ENCODE assay signal across 8 cellular contexts in the genomic region with DNA sequence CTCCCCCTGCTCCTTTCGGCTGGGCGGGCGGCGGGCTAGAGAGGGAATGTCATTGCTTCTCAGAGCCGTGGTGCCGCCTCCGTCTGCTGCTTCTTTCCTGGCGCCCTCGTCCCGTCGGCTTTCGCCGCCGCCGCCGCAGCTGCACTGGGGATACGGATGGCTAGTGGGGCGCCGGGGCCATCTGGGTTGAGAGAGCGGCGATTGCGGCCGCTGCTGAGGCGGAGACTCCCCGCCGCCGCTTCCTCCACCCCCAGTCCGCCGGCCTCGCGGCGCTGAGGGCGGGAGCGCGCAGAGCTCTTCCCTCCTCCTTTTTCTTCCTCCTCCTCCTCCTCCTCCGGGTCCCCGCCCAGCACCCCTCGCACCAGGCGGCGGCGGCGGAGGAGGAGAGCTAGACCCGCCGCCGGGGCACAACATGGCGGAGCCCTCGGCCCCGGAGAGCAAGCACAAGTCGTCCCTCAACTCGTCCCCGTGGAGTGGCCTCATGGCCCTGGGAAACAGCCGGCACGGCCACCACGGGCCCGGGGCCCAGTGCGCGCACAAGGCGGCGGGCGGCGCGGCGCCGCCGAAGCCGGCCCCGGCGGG. TPM values are rescaled to one million over a fixed set of nuclear protein-coding genes. Genes with fewer than 3 reads are reported as not detected.
DNase-seq lines count a peak whose midpoint lies in the region; ATAC-seq and TF ChIP-seq lines count a peak whose summit lies in the region.

Gene STT3B (plus strand): TSS at position 339 of the 582 bp plus-strand sequence. CDS start 74 bp downstream, at position 413.

- POLR2A ChIA-PET in AG04449 (lab: Yijun Ruan, JAX) = interaction anchor here (0.5 to 1.9 kb wide), 10 partner anchors 8 to 449 kb away, joined by 3 to 9 read pairs (median 4); partner anchors contain the start of genes OSBPL10 and ZNF860
- POLR2A ChIA-PET in activated CD4-positive, alpha-beta memory T cell treated with anti-CD3 and anti-CD28 coated beads for 36 hours (lab: Charles Lee) = interaction anchor here (0.5 to 3.2 kb wide), 33 partner anchors 8 to 925 kb away, joined by 3 to 25 read pairs (median 4); no protein-coding TSS in a partner anchor

- intact Hi-C loops in activated CD4-positive, alpha-beta memory T cell treated with anti-CD3 and anti-CD28 coated beads for 36 hours (cut with micrococcal nuclease) = loop anchor here (1.0 to 10.0 kb wide), 13 partner anchors 23 to 1152 kb away; partner anchors contain the start of genes CNOT10, GPD1L and TGFBR2

- H3K4me3 ChIP-seq in AG04449 (ENCODE audit: low read depth, low read length) = peak within 1 kb of the TSS; percentile 83
- peak within 1 kb of the TSS; percentile 92 for H3K4me3 ChIP-seq in mononuclear cell (ENCODE audit: low read length)

- peaks cover 13% of the 10 kb centered on the region for H3K36me3 Mint-ChIP-seq in activated CD4-positive, alpha-beta memory T cell treated with anti-CD3 and anti-CD28 coated beads for 36 hours

- peaks cover 17% of the 10 kb centered on the region for H3K4me1 Mint-ChIP-seq in activated CD4-positive, alpha-beta memory T cell treated with anti-CD3 and anti-CD28 coated beads for 36 hours (ENCODE audit: low read depth)

- H3K4me3 Mint-ChIP-seq in activated CD4-positive, alpha-beta memory T cell treated with anti-CD3 and anti-CD28 coated beads for 36 hours = peak within 1 kb of the TSS; percentile 97

- H3K9me3 ChIP-seq in mononuclear cell (ENCODE audit: low read depth, low read length) = no peaks in the 10 kb centered on the region

- TF ChIP-seq CTCF in AG04449 (IDR thresholded peaks at IDR 0.05; ENCODE audit: insufficient read depth, low read length, missing control alignments) = no peak

- in situ Hi-C loops in endometrial microvascular endothelial cells (cut with HindIII; ENCODE audit: inconsistent ontology term, low pct_unique_long_range_greater_than_20kb, low sequenced_read_pairs) = no loop called here

- H3K27ac Mint-ChIP-seq in activated CD4-positive, alpha-beta memory T cell treated with anti-CD3 and anti-CD28 coated beads for 36 hours = peak within 1 kb of the TSS; percentile 99

- ATAC-seq in GM18519 (IDR thresholded peaks at IDR 0.05; ENCODE audit: low FRiP score, unreplicated experiment) (peak; percentile 37), HG03025 (IDR thresholded peaks at IDR 0.05; ENCODE audit: low FRiP score, unreplicated experiment) (peak; percentile 63)

- H3K9me3 Mint-ChIP-seq in activated CD4-positive, alpha-beta memory T cell treated with anti-CD3 and anti-CD28 coated beads for 36 hours = no peaks in the 10 kb centered on the region

- CTCF ChIA-PET in AG04449 (lab: Yijun Ruan, JAX) = interaction anchor here (0.9 to 2.4 kb wide), 6 partner anchors 10 to 236 kb away, joined by 3 to 14 read pairs (median 5); no protein-coding TSS in a partner anchor
- CTCF ChIA-PET in activated CD4-positive, alpha-beta memory T cell treated with anti-CD3 and anti-CD28 coated beads for 36 hours (lab: Charles Lee) = interaction anchor here (0.9 to 2.8 kb wide), 14 partner anchors 11 to 573 kb away, joined by 3 to 19 read pairs (median 4); no protein-coding TSS in a partner anchor

- H3K4me1 ChIP-seq in mononuclear cell (ENCODE audit: insufficient read depth, low read length) = peaks cover 40% of the 10 kb centered on the region

- DNase-seq in AG04449 (ENCODE audit: low read depth, low spot score) = peak; percentile 14
- DNase-seq in NCI-H226 = peak; percentile 69
- DNase-seq in activated CD4-positive, alpha-beta memory T cell treated with anti-CD3 and anti-CD28 coated beads for 36 hours = peak; percentile 88
- peak; percentile 76 for DNase-seq in stimulated activated CD8-positive, alpha-beta memory T cell treated with anti-CD3 and anti-CD28 coated beads, Interleukin-4, amount 100 ng/mL, for 24 hours (ENCODE audit: low read depth)

- H3K27me3 Mint-ChIP-seq in activated CD4-positive, alpha-beta memory T cell treated with anti-CD3 and anti-CD28 coated beads for 36 hours = no peaks in the 10 kb centered on the region

- H3K27me3 ChIP-seq in mononuclear cell (ENCODE audit: insufficient read depth, low read length) = no peaks in the 10 kb centered on the region

RNA-seq across cellular contexts. Expression of gene STT3B, which starts in this region (rescaled TPM):
- total RNA-seq in activated CD4-positive, alpha-beta memory T cell treated with anti-CD3 and anti-CD28 coated beads for 36 hours = 100 to 1,000 TPM; 115 to 117 TPM
- 139 TPM for total RNA-seq in endometrial microvascular endothelial cells (ENCODE audit: inconsistent ontology term)
- 169 TPM for total RNA-seq in mononuclear cell

Comparison
In these comparisons a context has a peak if more than half of its experiments do, and no peak if none do; other contexts are left out.
1. Peak in every context shown above with its lines: DNase-seq, ATAC-seq and H3K4me3 ChIP-seq.
2. DNase-seq: peak in every context shown above with its lines; median percentile 88 in activated CD4-positive, alpha-beta memory T cell treated with anti-CD3 and anti-CD28 coated beads for 36 hours; 76 in stimulated activated CD8-positive, alpha-beta memory T cell treated with anti-CD3 and anti-CD28 coated beads, Interleukin-4, amount 100 ng/mL, for 24 hours; 69 in NCI-H226; 14 in AG04449.